ENCODE assay signal across 1 cellular context in the genomic region with DNA sequence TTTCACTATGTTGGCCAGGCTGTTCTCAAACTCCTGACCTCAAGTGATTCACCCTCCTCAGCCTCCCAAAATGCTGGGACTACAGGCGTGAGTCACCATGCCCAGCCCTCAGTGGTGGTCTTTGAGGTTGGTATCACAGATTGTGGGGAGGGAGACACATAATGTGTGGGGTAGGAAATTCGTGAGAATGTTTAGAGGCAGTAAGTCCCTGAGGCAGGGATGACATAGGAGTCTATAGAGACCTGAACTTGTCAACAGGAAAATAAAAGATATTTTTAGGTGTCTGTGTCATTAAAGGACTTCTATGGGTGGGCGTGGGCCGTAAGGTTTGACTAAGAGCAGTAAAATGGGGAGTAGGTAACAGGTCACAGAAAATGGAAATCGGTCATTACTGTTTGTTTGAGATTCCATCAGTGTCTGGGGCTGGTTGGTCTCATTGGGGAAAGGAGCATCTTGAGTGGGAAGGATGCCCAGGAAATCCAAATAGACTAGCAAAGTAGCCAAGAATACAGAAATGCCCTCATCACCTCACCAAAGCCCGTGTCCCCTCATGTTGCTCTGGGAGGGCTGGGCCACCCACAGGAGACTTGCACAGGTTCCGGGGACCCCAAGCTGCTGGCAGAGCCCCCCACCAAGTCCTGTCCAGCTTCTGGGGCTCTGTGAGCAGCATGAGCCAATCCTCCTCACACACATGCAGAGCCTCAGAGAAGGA.
TF ChIP-seq lines count a peak whose summit lies in the region.

No MANE protein-coding gene starts in this region.

TF ChIP-seq in H1, 55 proteins besides CTCF, POLR2A, EP300 and RAD21:
- TF ChIP-seq ATF2 (IDR thresholded peaks at IDR 0.05; ENCODE audit: low read length) = no peak
- no peak for TF ChIP-seq TBP (IDR thresholded peaks at IDR 0.05; ENCODE audit: low read depth, low read length)
- no peak for TF ChIP-seq E2F6 (IDR thresholded peaks at IDR 0.05)
- no peak for TF ChIP-seq NRF1 (IDR thresholded peaks at IDR 0.05; ENCODE audit: low read depth, low read length)
- no peak for TF ChIP-seq SP4 (IDR thresholded peaks at IDR 0.05; ENCODE audit: low read length)
- no peak for TF ChIP-seq RNF2 (IDR thresholded peaks at IDR 0.05; ENCODE audit: borderline replicate concordance, low read depth, low read length, missing control alignments, poor library complexity, severe bottlenecking)
- TF ChIP-seq POU5F1 (IDR thresholded peaks at IDR 0.05; ENCODE audit: low read depth, low read length) = no peak
- no peak for TF ChIP-seq CREB1 (IDR thresholded peaks at IDR 0.05)
- no peak for TF ChIP-seq NANOG (IDR thresholded peaks at IDR 0.05; ENCODE audit: insufficient read depth, low read depth, low read length, poor library complexity, severe bottlenecking)
- TF ChIP-seq HDAC6 (IDR thresholded peaks at IDR 0.05; ENCODE audit: low read depth, low read length) = no peak
